In genomic region chr19:18743281-18743825, GRCh38 we compare ENCODE assay signal across 12 cellular contexts. TPM values are rescaled to one million over a fixed set of nuclear protein-coding genes. Genes with fewer than 3 reads are reported as not detected.
A peak's percentile ranks its signal among the peaks of the same experiment; 100 is the strongest.
DNase-seq lines count a peak whose midpoint lies in the region; ATAC-seq, FAIRE-seq and TF ChIP-seq lines count a peak whose summit lies in the region.
"Had no signal": no experiment of that assay in that cellular context is flagged by ENCODE, and none has a peak within 500 bp of the region (broad histone marks: within the 10 kb centered on the region; RNA-seq: fewer than 3 reads in every experiment).

No MANE protein-coding gene starts in this region.

- H3K79me1 ChIP-seq in H9 (ENCODE audit: insufficient read depth, low read depth, low read length, poor library complexity, severe bottlenecking): no peaks in the 10 kb centered on the region

- peaks cover 2 to 5% of the 10 kb centered on the region in 2 experiments; a peak in 1 of 4 replicates for H3K4me1 Mint-ChIP-seq in H9
- H3K4me1 Mint-ChIP-seq in activated naive CD8-positive, alpha-beta T cell treated with anti-CD3 and anti-CD28 coated beads, Interleukin-2, amount 50 U/mL, for 24 hours: no peaks in the 10 kb centered on the region
- H3K4me1 Mint-ChIP-seq: natural killer cell had no signal

- H2BK12ac ChIP-seq in H9 (ENCODE audit: insufficient read length, low read depth, low read length): no peak overlapping the region

- H2BK5ac ChIP-seq in H9 (ENCODE audit: insufficient read length, low read length): no peak overlapping the region

- no peak overlapping the region for H3K4me2 ChIP-seq in H9 (ENCODE audit: insufficient read depth, insufficient read length, low read length)

- H2AFZ ChIP-seq in H9 (ENCODE audit: low read length): no peak overlapping the region

- TF ChIP-seq CTCF in H9 (conservative IDR thresholded peaks at IDR 0.05) (no peak), WERI-Rb-1 (IDR thresholded peaks at IDR 0.05; ENCODE audit: low read depth, low read length) (no peak), heart right ventricle (IDR thresholded peaks at IDR 0.05) (no peak), pancreas (IDR thresholded peaks at IDR 0.05) (no peak)

- no peaks in the 10 kb centered on the region for H3K9me3 ChIP-seq in H9 (ENCODE audit: control insufficient read depth, low read depth, low read length)
- H3K9me3 ChIP-seq in WERI-Rb-1 (ENCODE audit: severe bottlenecking): no peaks in the 10 kb centered on the region
- no peaks in the 10 kb centered on the region for H3K9me3 ChIP-seq in heart right ventricle
- H3K9me3 ChIP-seq in pancreas: no peaks in the 10 kb centered on the region

- H4K8ac ChIP-seq in H9 (replicated peaks; ENCODE audit: insufficient read length, low read depth, low read length): no peak overlapping the region

- H3K27me3 ChIP-seq in H9 (ENCODE audit: insufficient read depth, low read length): no peaks in the 10 kb centered on the region
- no peaks in the 10 kb centered on the region for H3K27me3 ChIP-seq in WERI-Rb-1 (ENCODE audit: insufficient read depth, low read depth, severe bottlenecking)
- H3K27me3 ChIP-seq in heart right ventricle: no peaks in the 10 kb centered on the region
- H3K27me3 ChIP-seq in pancreas: no peaks in the 10 kb centered on the region

- H4K5ac ChIP-seq in H9 (ENCODE audit: insufficient read length, low read depth, low read length): no peak overlapping the region

- no peak overlapping the region for H3K56ac ChIP-seq in H9 (ENCODE audit: insufficient read length, low read depth, low read length)

- H3K27ac ChIP-seq in H9 (ENCODE audit: insufficient read length, low read depth, low read length): no peak overlapping the region
- peak overlapping the region; percentile 73 for H3K27ac ChIP-seq in WERI-Rb-1
- no peak overlapping the region for H3K27ac ChIP-seq in heart right ventricle
- peak overlapping the region; percentile 31 to 79 (median 75) for H3K27ac ChIP-seq in pancreas

- no peaks in the 10 kb centered on the region for H3K4me1 ChIP-seq in H9 (ENCODE audit: insufficient read depth, low read length)
- peaks cover 18 to 38% (median 28%) of the 10 kb centered on the region in 9 donors for H3K4me1 ChIP-seq in heart right ventricle
- peaks cover 28 to 33% (median 32%) of the 10 kb centered on the region in 3 donors for H3K4me1 ChIP-seq in pancreas

- H3K14ac ChIP-seq in H9 (ENCODE audit: insufficient read depth, low read length): no peak overlapping the region

- H3K27ac Mint-ChIP-seq in H9: no peak overlapping the region
- H3K27ac Mint-ChIP-seq in activated naive CD8-positive, alpha-beta T cell treated with anti-CD3 and anti-CD28 coated beads, Interleukin-2, amount 50 U/mL, for 24 hours: no peak overlapping the region
- H3K27ac Mint-ChIP-seq: natural killer cell, WTC11 had no signal

- H4K91ac ChIP-seq in H9 (ENCODE audit: insufficient read length, low read depth, low read length): no peak overlapping the region

- peaks cover 7% of the 10 kb centered on the region for H3K36me3 ChIP-seq in WERI-Rb-1
- H3K36me3 ChIP-seq in heart right ventricle: no peaks in the 10 kb centered on the region
- no peaks in the 10 kb centered on the region for H3K36me3 ChIP-seq in pancreas

- no peak overlapping the region for H3K4me3 ChIP-seq in WERI-Rb-1 (ENCODE audit: low read depth, low read length)
- peak overlapping the region in 2 of 10 donors; percentile 13 to 22 for H3K4me3 ChIP-seq in heart right ventricle
- no peak overlapping the region for H3K4me3 ChIP-seq in pancreas

- H3K9me3 Mint-ChIP-seq in H9: no peaks in the 10 kb centered on the region
- H3K9me3 Mint-ChIP-seq in activated naive CD8-positive, alpha-beta T cell treated with anti-CD3 and anti-CD28 coated beads, Interleukin-2, amount 50 U/mL, for 24 hours: no peaks in the 10 kb centered on the region
- H3K9me3 Mint-ChIP-seq: natural killer cell, WTC11 had no signal

- no peak overlapping the region for H2BK120ac ChIP-seq in H9 (ENCODE audit: low read depth, low read length, poor library complexity, severe bottlenecking)

- no peak overlapping the region for H3T11ph ChIP-seq in H9 (ENCODE audit: low read length)

- H3K79me2 ChIP-seq in H9 (ENCODE audit: insufficient read depth, low read length): no peaks in the 10 kb centered on the region

- no peaks in the 10 kb centered on the region for H3K36me3 Mint-ChIP-seq in H9 (ENCODE audit: insufficient read depth in 1 of 3, low read depth in 3 of 3)
- H3K36me3 Mint-ChIP-seq in activated naive CD8-positive, alpha-beta T cell treated with anti-CD3 and anti-CD28 coated beads, Interleukin-2, amount 50 U/mL, for 24 hours (ENCODE audit: low read depth): no peaks in the 10 kb centered on the region
- H3K36me3 Mint-ChIP-seq: natural killer cell, WTC11 had no signal

- no peak overlapping the region for H2BK15ac ChIP-seq in H9 (ENCODE audit: low read depth, low read length)

- no peak overlapping the region for H3K18ac ChIP-seq in H9 (ENCODE audit: insufficient read length, low read depth, low read length)

- DNase-seq in H9: peak; percentile 29
- DNase-seq in WERI-Rb-1: peak; percentile 75
- DNase-seq in heart right ventricle: peak; percentile 67 to 80
- DNase-seq in pancreas: peak in 5 of 6 donors; percentile 54 to 87 (median 63)
- DNase-seq in iPS-NIHi7 (ENCODE audit: extremely low spot score): no peak
- no peak for DNase-seq in AG20443 (ENCODE audit: low spot score)
- no peak for DNase-seq in activated naive CD8-positive, alpha-beta T cell treated with anti-CD3 and anti-CD28 coated beads, Interleukin-2, amount 50 U/mL, for 24 hours
- DNase-seq: activated effector memory CD4-positive, alpha-beta T cell treated with Interleukin-2 at 50 U/mL for 16 hours; natural killer cell; NCI-H1092 had no signal

- no peak overlapping the region for H2AK5ac ChIP-seq in H9 (ENCODE audit: insufficient read length, low read length)

- intact Hi-C loops in heart right ventricle (cut with DNase I): no loop called here
- intact Hi-C loops in pancreas (cut with DNase I): no loop called here

- H4K20me1 ChIP-seq in H9 (ENCODE audit: control insufficient read depth, insufficient read depth, insufficient read length): no peaks in the 10 kb centered on the region

- H3K27me3 Mint-ChIP-seq in H9 (ENCODE audit: low read depth): no peaks in the 10 kb centered on the region; the same call in 1 of the 2 replicates
- H3K27me3 Mint-ChIP-seq in activated naive CD8-positive, alpha-beta T cell treated with anti-CD3 and anti-CD28 coated beads, Interleukin-2, amount 50 U/mL, for 24 hours: no peaks in the 10 kb centered on the region

- no peak overlapping the region for H2BK20ac ChIP-seq in H9 (ENCODE audit: low read depth, low read length, poor library complexity, severe bottlenecking)

- H3K4ac ChIP-seq in H9 (ENCODE audit: low read depth, low read length): no peak overlapping the region

- no CpG with 5 or more reads among the region's 29 CpGs for WGBS in H9 (ENCODE audit: extremely low coverage, insufficient read length, low lambda C conversion rate)
- WGBS in heart right ventricle, 2 donors: 33 to 42% methylated on average over 29 of the region's 29 CpGs
- WGBS in pancreas, 2 donors: 35 to 43% methylated on average over 29 of the region's 29 CpGs

- no peak overlapping the region for H3K4me3 Mint-ChIP-seq in H9
- no peak overlapping the region for H3K4me3 Mint-ChIP-seq in activated naive CD8-positive, alpha-beta T cell treated with anti-CD3 and anti-CD28 coated beads, Interleukin-2, amount 50 U/mL, for 24 hours
- H3K4me3 Mint-ChIP-seq: natural killer cell, WTC11 had no signal

- H3K9ac ChIP-seq in H9 (ENCODE audit: extremely low read depth, insufficient read length, low read length): no peak overlapping the region

- FAIRE-seq in pancreas (lab: Jason Lieb, UNC): no peak

- no peak overlapping the region for H3K23ac ChIP-seq in H9 (ENCODE audit: insufficient read length, low read depth, low read length)

- H3K23me2 ChIP-seq in H9 (ENCODE audit: insufficient read length, low read depth, low read length, poor library complexity, severe bottlenecking): no peaks in the 10 kb centered on the region

- peak; percentile 65 to 88 (median 74) for ATAC-seq in heart right ventricle
- ATAC-seq in pancreas: peak; percentile 29 to 68 (median 64)
- no peak for ATAC-seq in HG02623 (IDR thresholded peaks at IDR 0.05; ENCODE audit: unreplicated experiment)
- no peak for ATAC-seq in activated naive CD8-positive, alpha-beta T cell treated with anti-CD3 and anti-CD28 coated beads, Interleukin-2, amount 50 U/mL, for 24 hours
- ATAC-seq: natural killer cell, WTC11 had no signal

RNA-seq across cellular contexts. Expression of gene COMP, which starts 47.8 kb away (rescaled TPM):
- total RNA-seq in H9 (2021) (0.15 TPM in 1 of 2 replicates, not detected in the other), heart right ventricle (1 to 10 TPM in 3 of 10 donors, under 1 TPM in 5, not detected in 2; 0.13 to 5.9 (median 0.43) TPM), pancreas (1 to 10 TPM in 2 of 6 donors, under 1 TPM in 4; 0.05 to 3.7 (median 0.59) TPM)
- polyA plus RNA-seq in heart right ventricle (1 to 10 TPM in 1 of 2 donors, under 1 TPM in 1; 0.29 to 2.4 TPM), pancreas (under 1 TPM; 0.23 to 0.49 TPM)
- total RNA-seq: natural killer cell had no signal

RNA-seq across cellular contexts. Expression of gene CRTC1, which starts 59.9 kb away (rescaled TPM):
- total RNA-seq in H9 (2021): 19.0 and 19.1 TPM in 2 replicates
- total RNA-seq in heart right ventricle: 10 to 100 TPM in 3 of 10 donors, 1 to 10 TPM in 7; 6.5 to 11.8 (median 9.3) TPM
- polyA plus RNA-seq in heart right ventricle: 1 to 10 TPM; 3.2 to 8.6 TPM
- 1 to 10 TPM; 5.2 to 8.1 (median 6.5) TPM for total RNA-seq in pancreas
- polyA plus RNA-seq in pancreas: 10 to 100 TPM; 12.4 to 18.1 TPM

Comparison
In these comparisons a context has a peak if more than half of its experiments do, and no peak if none do; other contexts are left out.
1. DNase-seq: peak in H9 (single experiment), WERI-Rb-1 (single experiment), heart right ventricle (2 of 2) and pancreas (5 of 6); none in iPS-NIHi7 (single experiment), AG20443 (single experiment) and activated naive CD8-positive, alpha-beta T cell treated with anti-CD3 and anti-CD28 coated beads, Interleukin-2, amount 50 U/mL, for 24 hours (single experiment).
2. H3K27ac ChIP-seq: peak in WERI-Rb-1 (single experiment) and pancreas (4 of 4); none in H9 (single experiment) and heart right ventricle (0 of 10).
3. ATAC-seq: peak in heart right ventricle (8 of 8) and pancreas (4 of 4); none in HG02623 (single experiment) and activated naive CD8-positive, alpha-beta T cell treated with anti-CD3 and anti-CD28 coated beads, Interleukin-2, amount 50 U/mL, for 24 hours (single experiment).